24 cellular contexts compared by ENCODE assay signal in the genomic region with DNA sequence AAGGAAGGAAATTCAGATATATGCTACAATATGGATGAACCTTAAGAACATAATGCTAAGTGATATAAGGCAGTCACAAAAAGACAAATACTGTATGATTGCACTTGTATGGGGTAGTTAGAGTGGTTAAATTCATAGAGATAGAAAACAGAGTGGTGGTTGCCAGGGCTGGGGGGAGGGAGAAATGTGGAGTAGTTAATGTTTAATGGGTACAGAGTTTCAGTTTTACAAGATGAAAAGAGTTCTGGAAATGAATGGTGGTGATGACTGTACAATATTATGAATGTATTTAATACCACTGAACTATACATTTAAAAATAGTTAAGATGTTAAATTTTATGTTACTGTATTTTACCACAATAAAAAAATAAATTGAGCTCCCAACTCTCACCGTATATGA.
"Had no signal": no experiment of that assay in that cellular context is flagged by ENCODE, and none has a peak within 500 bp of the region (broad histone marks: within the 10 kb centered on the region; RNA-seq: fewer than 3 reads in every experiment).

No MANE protein-coding gene starts in this region.

- H3K36me3 ChIP-seq: ascending aorta, MG63 had no signal

- H3K4me3 ChIP-seq: ascending aorta, MG63, PC-9 had no signal

- DNase-seq: activated B cell treated with CpG ODN at 0.5 μM for 24 hours; activated CD4-positive, alpha-beta memory T cell treated with anti-CD3 and anti-CD28 coated beads for 36 hours; activated CD4-positive, alpha-beta T cell treated with anti-CD3 and anti-CD28 coated beads for 1 hour; activated CD4-positive, alpha-beta T cell treated with anti-CD3 and anti-CD28 coated beads, Interleukin-2, amount 10 ng/mL, durations not matched to agents 24 days and 14 days; activated CD8-positive, alpha-beta memory T cell treated with anti-CD3 and anti-CD28 coated beads for 24 hours; activated effector memory CD4-positive, alpha-beta T cell treated with anti-CD3 and anti-CD28 coated beads, Interleukin-2, amount 50 U/mL, for 16 hours; activated naive CD4-positive, alpha-beta T cell treated with Interleukin-2 at 50 U/mL for 16 hours; activated naive CD8-positive, alpha-beta T cell treated with anti-CD3 and anti-CD28 coated beads, Interleukin-2, amount 50 U/mL, for 24 hours; activated T-cell treated with anti-CD3 and anti-CD28 coated beads, Interleukin-2, amount 50 U/mL, for 4 hours; amniotic stem cell; MG63; MV-4-11; NCI-H1092 treated with DMSO at 0.1 percent for 48 hours; NCI-H1436; NCI-H1694 treated with DMSO at 0.1 percent for 48 hours; NCI-H2029 treated with DMSO at 0.1 percent for 48 hours; NCI-H524; PC-9; SHP77 treated with DMSO at 0.1 percent for 48 hours; T-cell; T-helper 2 cell; T1000 had no signal

- H3K27ac ChIP-seq: ascending aorta, PC-9 had no signal

- H3K9me3 ChIP-seq: ascending aorta, MG63 had no signal

- H3K27me3 ChIP-seq: ascending aorta had no signal

- H3K4me1 ChIP-seq: ascending aorta had no signal

- ATAC-seq: activated naive CD4-positive, alpha-beta T cell treated with anti-CD3 and anti-CD28 coated beads, Interleukin-2, amount 50 U/mL, for 72 hours; activated naive CD8-positive, alpha-beta T cell treated with anti-CD3 and anti-CD28 coated beads, Interleukin-2, amount 50 U/mL, for 24 hours; activated T-cell treated with anti-CD3 and anti-CD28 coated beads, Interleukin-2, amount 50 U/mL, for 4 hours; T-cell had no signal
